ENCODE assay signal across 19 cellular contexts in genomic region chr16:68089067-68089466, GRCh38. TPM values are rescaled to one million over a fixed set of nuclear protein-coding genes. Genes with fewer than 3 reads are reported as not detected.
DNase-seq lines count a peak whose midpoint lies in the region; ATAC-seq and TF ChIP-seq lines count a peak whose summit lies in the region.
"Had no signal": no experiment of that assay in that cellular context is flagged by ENCODE, and none has a peak within 500 bp of the region (broad histone marks: within the 10 kb centered on the region; RNA-seq: fewer than 3 reads in every experiment).

No MANE protein-coding gene starts in this region.

- H3K27me3 ChIP-seq in thymus (ENCODE audit: control insufficient read depth, insufficient read depth) = no peaks in the 10 kb centered on the region
- H3K27me3 ChIP-seq: tibial nerve had no signal

- POLR2A ChIA-PET in OCI-LY7 (lab: Charles Lee) = interaction anchor here (0.6 to 0.8 kb wide), 2 partner anchors 18 to 32 kb away, joined by 3 to 4 read pairs; no protein-coding TSS in a partner anchor

- H3K27me3 Mint-ChIP-seq in stimulated activated naive CD8-positive, alpha-beta T cell treated with anti-CD3 and anti-CD28 coated beads, Interleukin-15, Interleukin-2, amounts not matched to agents 100 ng/mL and 50 ng/mL, for 24 hours = no peaks in the 10 kb centered on the region
- H3K27me3 Mint-ChIP-seq in brain = peaks cover 8% of the 10 kb centered on the region

- TSS peak; percentile 6 for BruUV-seq in OCI-LY7 (replicated peaks; lab: Mats Ljungman, UMichigan)

- TF ChIP-seq CTCF in OCI-LY7 (conservative IDR thresholded peaks at IDR 0.05; ENCODE audit: low read length) (no peak), brain (conservative IDR thresholded peaks at IDR 0.05) (no peak)

- CTCF ChIA-PET in OCI-LY7 (lab: Charles Lee; ENCODE audit: unreplicated experiment) = no interaction called here

- peak overlapping the region; percentile 73 for H3K27ac Mint-ChIP-seq in stimulated activated naive CD8-positive, alpha-beta T cell treated with anti-CD3 and anti-CD28 coated beads, Interleukin-15, Interleukin-2, amounts not matched to agents 100 ng/mL and 50 ng/mL, for 24 hours
- H3K27ac Mint-ChIP-seq in brain = peak overlapping the region in 1 of 5 experiments; percentile 9
- H3K27ac Mint-ChIP-seq: endodermal cell, HFFc6 had no signal

- H3K9me3 ChIP-seq in OCI-LY7 (ENCODE audit: low read length) (no peaks in the 10 kb centered on the region), thymus (ENCODE audit: control insufficient read depth) (no peaks in the 10 kb centered on the region)
- H3K9me3 ChIP-seq: tibial nerve had no signal

- ATAC-seq in stimulated activated naive CD8-positive, alpha-beta T cell treated with anti-CD3 and anti-CD28 coated beads, Interleukin-15, Interleukin-2, amounts not matched to agents 100 U/mL and 50 U/mL, for 24 hours = no peak
- no peak for ATAC-seq in GM18858 (IDR thresholded peaks at IDR 0.05; ENCODE audit: unreplicated experiment)
- ATAC-seq in HG02678 (IDR thresholded peaks at IDR 0.05; ENCODE audit: unreplicated experiment) = no peak
- ATAC-seq in GM19467 (IDR thresholded peaks at IDR 0.05; ENCODE audit: unreplicated experiment) = no peak
- ATAC-seq: SK-N-SH treated with all-trans-retinoic acid at 6 μM for 48 hours had no signal

- H4K20me1 ChIP-seq in OCI-LY7 (ENCODE audit: insufficient read depth, low read length) = peaks cover 50% of the 10 kb centered on the region

- H3K4me2 ChIP-seq in OCI-LY7 (ENCODE audit: low read length) = peak overlapping the region; percentile 78

- no peak for DNase-seq in stimulated activated naive CD8-positive, alpha-beta T cell treated with anti-CD3 and anti-CD28 coated beads, Interleukin-15, Interleukin-2, amounts not matched to agents 100 U/mL and 50 U/mL, for 24 hours
- DNase-seq in OCI-LY7 (ENCODE audit: low spot score) = no peak
- DNase-seq: amniotic stem cell; endodermal cell; HFFc6; MV-4-11; NCI-H2107; NCI-H748 treated with DMSO at 0.1 percent for 48 hours; stimulated activated CD4-positive, alpha-beta T cell treated with anti-CD3 and anti-CD28 coated beads, Interleukin-4, amount 100 ng/mL, for 24 hours; stimulated activated CD8-positive, alpha-beta memory T cell treated with anti-CD3 and anti-CD28 coated beads, Interleukin-4, amount 100 ng/mL, for 48 hours had no signal

- H3K9me3 Mint-ChIP-seq in stimulated activated naive CD8-positive, alpha-beta T cell treated with anti-CD3 and anti-CD28 coated beads, Interleukin-15, Interleukin-2, amounts not matched to agents 100 ng/mL and 50 ng/mL, for 24 hours = no peaks in the 10 kb centered on the region
- no peaks in the 10 kb centered on the region for H3K9me3 Mint-ChIP-seq in brain
- H3K9me3 Mint-ChIP-seq: endodermal cell, HFFc6 had no signal

- peaks cover 69% of the 10 kb centered on the region for H3K4me1 Mint-ChIP-seq in stimulated activated naive CD8-positive, alpha-beta T cell treated with anti-CD3 and anti-CD28 coated beads, Interleukin-15, Interleukin-2, amounts not matched to agents 100 ng/mL and 50 ng/mL, for 24 hours (ENCODE audit: low read depth)
- H3K4me1 Mint-ChIP-seq in brain = peaks cover 67% of the 10 kb centered on the region

- peak overlapping the region; percentile 59 for H3K27ac ChIP-seq in OCI-LY7 (ENCODE audit: low read depth, low read length, poor library complexity, severe bottlenecking)
- H3K27ac ChIP-seq in thymus (ENCODE audit: low read depth) = no peak overlapping the region
- H3K27ac ChIP-seq: tibial nerve had no signal

- H3K36me3 ChIP-seq in OCI-LY7 (ENCODE audit: insufficient read depth, low read length) = no peaks in the 10 kb centered on the region
- H3K36me3 ChIP-seq in thymus (ENCODE audit: control insufficient read depth, insufficient read depth) = no peaks in the 10 kb centered on the region
- H3K36me3 ChIP-seq: tibial nerve had no signal

- WGBS in thymus = 85% methylated on average over 4 of the region's 4 CpGs

- intact Hi-C loops in OCI-LY7 (cut with micrococcal nuclease; ENCODE audit: unreplicated experiment) = loop anchor here (10.0 kb wide), 1 partner anchor 524 kb away; the partner anchor contains the start of gene CTCF

- H3K4me3 Mint-ChIP-seq in stimulated activated naive CD8-positive, alpha-beta T cell treated with anti-CD3 and anti-CD28 coated beads, Interleukin-15, Interleukin-2, amounts not matched to agents 100 ng/mL and 50 ng/mL, for 24 hours = peak overlapping the region; percentile 79
- peak overlapping the region in 4 of 5 experiments; percentile 11 to 45 (median 35) for H3K4me3 Mint-ChIP-seq in brain
- H3K4me3 Mint-ChIP-seq: endodermal cell, HFFc6 had no signal

- peaks cover 85% of the 10 kb centered on the region for H3K79me2 ChIP-seq in OCI-LY7 (ENCODE audit: insufficient read depth, low read depth, low read length)

- peak overlapping the region; percentile 60 for H3K4me3 ChIP-seq in OCI-LY7 (ENCODE audit: low read depth, low read length, poor library complexity, severe bottlenecking)
- H3K4me3 ChIP-seq in thymus (ENCODE audit: low read length) = peak overlapping the region; percentile 50
- H3K4me3 ChIP-seq: skin epidermis had no signal

- H3K4me1 ChIP-seq in OCI-LY7 (ENCODE audit: insufficient read depth, low read length, poor library complexity, severe bottlenecking) (peaks cover 63% of the 10 kb centered on the region), thymus (ENCODE audit: control insufficient read depth, insufficient read depth, low read length) (peaks cover 8% of the 10 kb centered on the region)

- no peak overlapping the region for H2AFZ ChIP-seq in OCI-LY7 (ENCODE audit: low read length)

- peaks cover 7% of the 10 kb centered on the region for H3K36me3 Mint-ChIP-seq in stimulated activated naive CD8-positive, alpha-beta T cell treated with anti-CD3 and anti-CD28 coated beads, Interleukin-15, Interleukin-2, amounts not matched to agents 100 ng/mL and 50 ng/mL, for 24 hours (ENCODE audit: low read depth)
- H3K36me3 Mint-ChIP-seq in brain = no peaks in the 10 kb centered on the region

- H3K9me2 ChIP-seq in OCI-LY7 (ENCODE audit: insufficient read depth, low read length) = no peaks in the 10 kb centered on the region

RNA-seq across cellular contexts. Expression of gene NFATC3, which starts 3.9 kb away (rescaled TPM):
- 60.9 and 73.4 TPM in 2 replicates for total RNA-seq in OCI-LY7 (2014; rRNA removed; shearing (Covaris generic))
- total RNA-seq in OCI-LY7 (2022) = 76.0 and 91.7 TPM in 2 replicates
- polyA plus RNA-seq in brain (ENCODE audit: insufficient read depth, low read depth, low replicate concordance) = 33.2 TPM
- polyA plus RNA-seq in thymus = 37.4 TPM
